In the genomic region with DNA sequence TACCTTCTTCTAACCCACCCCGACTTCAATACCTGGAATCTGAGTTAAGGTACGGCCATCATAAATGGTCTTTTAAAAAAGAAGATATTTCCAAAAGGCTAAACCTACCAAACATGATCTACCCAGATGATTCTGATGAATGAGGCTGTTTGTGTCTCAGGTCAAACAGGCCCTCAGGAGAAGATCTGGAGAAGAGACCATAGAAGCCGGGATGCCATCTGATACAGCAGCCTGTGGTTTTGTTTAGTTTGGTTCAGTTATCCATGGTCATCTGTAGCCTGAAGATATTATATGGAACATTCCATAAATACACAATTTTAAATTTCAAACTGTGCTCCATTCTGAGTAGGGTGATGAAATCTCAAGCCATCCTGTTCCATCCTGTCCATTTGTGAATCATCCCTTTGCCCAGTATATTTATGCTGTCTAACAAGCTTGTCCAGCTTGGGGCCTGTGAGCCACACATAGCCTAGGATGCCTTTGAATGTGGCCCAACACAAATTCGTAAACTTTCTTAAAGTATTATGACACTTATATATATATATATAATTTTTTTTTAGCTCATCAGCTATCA, we compare ENCODE assay signal across 17 cellular contexts. TPM values are rescaled to one million over a fixed set of nuclear protein-coding genes. Genes with fewer than 3 reads are reported as not detected.
DNase-seq lines count a peak whose midpoint lies in the region; ATAC-seq, FAIRE-seq and TF ChIP-seq lines count a peak whose summit lies in the region.
"Had no signal": no experiment of that assay in that cellular context is flagged by ENCODE, and none has a peak within 500 bp of the region (broad histone marks: within the 10 kb centered on the region; RNA-seq: fewer than 3 reads in every experiment).

No MANE protein-coding gene starts in this region.

- DNase-seq in A549 (ENCODE audit: low read depth in 1 of 2, low spot score in 1 of 2) (no peak), LHCN-M2 (ENCODE audit: low read depth) (peak; percentile 60), T47D (ENCODE audit: low read depth in 1 of 2, low spot score in 1 of 2) (peak; percentile 13 to 98), hepatic stellate cell (ENCODE audit: low spot score) (peak; percentile 47), T-helper 9 cell (no peak), NCI-H146 treated with DMSO at 0.1 percent for 48 hours (lab: John Stamatoyannopoulos, UW; ENCODE audit: unreplicated experiment) (no peak)
- no peak for DNase-seq in stimulated activated CD4-positive, alpha-beta T cell treated with anti-CD3 and anti-CD28 coated beads, Interleukin-4, amount 100 ng/mL, for 24 hours
- DNase-seq: CD4-positive, alpha-beta memory T cell; GOT3; NCI-H774; RPMI8226; thyroid gland had no signal

- CTCF ChIA-PET in A549 (lab: Yijun Ruan, JAX), result no interaction called here

- TF ChIP-seq CTCF in A549 (IDR thresholded peaks at IDR 0.05), result no peak

- no peak for FAIRE-seq in A549 (lab: Jason Lieb, UNC)
- FAIRE-seq: A204.1, GM12878 had no signal

- no peak overlapping the region for H3K4me3 ChIP-seq in A549
- H3K4me3 ChIP-seq: GM12878, thyroid gland had no signal

- no peak for TF ChIP-seq EP300 in A549 (IDR thresholded peaks at IDR 0.05)

- WGBS in A549 (ENCODE audit: missing lambda C conversion rate), result 90% methylated on average over 4 of the region's 4 CpGs

- H3K9me3 ChIP-seq in A549, result no peaks in the 10 kb centered on the region
- H3K9me3 ChIP-seq: neutrophil, thyroid gland had no signal

- no peak for TF ChIP-seq RAD21 in A549 (conservative IDR thresholded peaks at IDR 0.05 in 1 of 2, IDR thresholded peaks at IDR 0.05 in 1 of 2)

- TF ChIP-seq POLR2A in A549 (IDR thresholded peaks at IDR 0.05; ENCODE audit: low read length), result no peak

- ATAC-seq in A549 (no peak), GM21381 (IDR thresholded peaks at IDR 0.05; ENCODE audit: unreplicated experiment) (no peak)
- ATAC-seq: GM12878 had no signal

- H3K4me1 ChIP-seq in A549, result peaks cover 12% of the 10 kb centered on the region

- H3K4me2 ChIP-seq in A549, result no peak overlapping the region

- H3K27ac ChIP-seq in A549, result peak overlapping the region; percentile 38 to 42; a peak in 3 of 6 replicates
- H3K27ac ChIP-seq: neutrophil, thyroid gland had no signal

- in situ Hi-C loops in T47D (cut with HindIII; ENCODE audit: low pct_unique_long_range_greater_than_20kb, low sequenced_read_pairs), result no loop called here

- POLR2A ChIA-PET in A549 (lab: Yijun Ruan, JAX), result no interaction called here

TF ChIP-seq in A549, 52 proteins besides CTCF, POLR2A, EP300 and RAD21:
- TF ChIP-seq BHLHE40 (IDR thresholded peaks at IDR 0.05; ENCODE audit: low read depth, low read length), result no peak
- TF ChIP-seq, protein P1, sequence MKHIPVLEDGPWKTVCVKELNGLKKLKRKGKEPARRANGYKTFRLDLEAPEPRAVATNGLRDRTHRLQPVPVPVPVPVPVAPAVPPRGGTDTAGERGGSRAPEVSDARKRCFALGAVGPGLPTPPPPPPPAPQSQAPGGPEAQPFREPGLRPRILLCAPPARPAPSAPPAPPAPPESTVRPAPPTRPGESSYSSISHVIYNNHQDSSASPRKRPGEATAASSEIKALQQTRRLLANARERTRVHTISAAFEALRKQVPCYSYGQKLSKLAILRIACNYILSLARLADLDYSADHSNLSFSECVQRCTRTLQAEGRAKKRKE (CRISPR knock-in tag; IDR thresholded peaks at IDR 0.05; ENCODE audit: low read depth), result no peak

RNA-seq across cellular contexts. Expression of a gene that starts 4.0 kb away (rescaled TPM):
- polyA plus RNA-seq in A549 (2011; rRNA removed) (38.1 and 43.3 TPM in 2 replicates), A549 (2017; fragmentation: RNase III; extraction: RNeasy Plus Mini Kit Qiagen cat#74134 plus additional on column Dnase treatment) (26.0 to 30.7 TPM (median 27.2 TPM) in 3 replicates)
- polyA plus RNA-seq in A549 (2012; cell fraction: cytosol; rRNA removed), result 15.8 and 18.2 TPM in 2 replicates
- 12.3 and 16.1 TPM in 2 replicates for polyA plus RNA-seq in A549 (2012; cell fraction: nucleus; rRNA removed)
- 16.8 and 20.0 TPM in 2 replicates for polyA minus RNA-seq in A549 (2011; rRNA and poly(A)+ RNA removed)
- total RNA-seq in LHCN-M2 (2014; rRNA removed), result 35.6 and 45.1 TPM in 2 replicates
- polyA plus RNA-seq in LHCN-M2 (2012), result 69.0 TPM
- total RNA-seq: CD4-positive, alpha-beta memory T cell; T-helper 1 cell treated with Interleukin-12 subunit alpha and Interleukin-12 subunit beta and Interleukin-4 antibody, amounts not matched to agents 30 ng/mL and 1 ng/mL, for 36 hours had no signal
- polyA plus RNA-seq: CD4-positive, alpha-beta memory T cell had no signal

Comparison
In these comparisons a context has a peak if more than half of its experiments do, and no peak if none do; other contexts are left out.
1. DNase-seq: peak in LHCN-M2 (single experiment), T47D (2 of 2) and hepatic stellate cell (single experiment); none in A549 (0 of 2), stimulated activated CD4-positive, alpha-beta T cell treated with anti-CD3 and anti-CD28 coated beads, Interleukin-4, amount 100 ng/mL, for 24 hours (single experiment), T-helper 9 cell (single experiment) and NCI-H146 treated with DMSO at 0.1 percent for 48 hours (single experiment).